Comparison of ENCODE assay signal across 26 cellular contexts in the genomic region with DNA sequence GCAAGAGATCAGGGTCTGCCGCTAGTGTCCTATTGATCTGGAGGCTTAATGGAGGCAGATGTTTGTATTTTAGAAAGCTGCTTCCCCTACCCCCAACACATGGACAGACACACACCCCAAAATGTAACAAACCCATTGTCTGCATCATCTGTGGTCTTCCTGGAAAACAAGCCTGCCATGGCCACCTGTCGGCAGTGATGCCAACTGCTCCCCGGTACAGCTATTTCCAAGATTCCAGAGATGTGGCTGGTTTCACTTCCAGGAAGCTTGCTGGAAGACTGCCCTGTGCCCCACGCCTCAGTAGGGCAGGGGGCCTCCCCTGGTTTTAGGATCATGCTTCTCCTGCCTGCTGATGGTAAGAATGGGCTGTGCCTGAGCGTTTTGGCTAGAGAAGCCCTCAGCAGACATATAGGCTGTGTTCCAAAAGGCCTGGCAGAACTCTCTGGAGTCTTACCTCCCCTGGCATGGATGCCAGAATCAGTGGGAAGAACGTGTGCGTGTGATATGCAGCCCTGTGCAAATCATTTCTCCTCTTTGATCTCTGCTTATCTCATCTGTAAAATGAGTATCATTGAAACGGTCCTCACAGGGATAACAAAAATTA.
A peak's percentile ranks its signal among the peaks of the same experiment; 100 is the strongest.
DNase-seq lines count a peak whose midpoint lies in the region; ATAC-seq and TF ChIP-seq lines count a peak whose summit lies in the region.
"Had no signal": no experiment of that assay in that cellular context is flagged by ENCODE, and none has a peak within 500 bp of the region (broad histone marks: within the 10 kb centered on the region; RNA-seq: fewer than 3 reads in every experiment).

No MANE protein-coding gene starts in this region.

- no peak overlapping the region for H3K4me3 Mint-ChIP-seq in progenitor cell of endocrine pancreas (ENCODE audit: low read depth)
- H3K4me3 Mint-ChIP-seq: activated CD4-positive, alpha-beta memory T cell treated with anti-CD3 and anti-CD28 coated beads, Interleukin-2, amount 10 ng/mL, durations not matched to agents 7 days and 5 days; CD8-positive, alpha-beta memory T cell; memory B cell; naive thymus-derived CD8-positive, alpha-beta T cell had no signal

- CTCF ChIA-PET in mammary epithelial cell (lab: Charles Lee; ENCODE audit: low non-redundant PET): no interaction called here

- H3K9me3 ChIP-seq in mammary epithelial cell (replicated peaks; ENCODE audit: insufficient read depth, low read length) (no peaks in the 10 kb centered on the region), hepatocyte (ENCODE audit: low read depth) (no peaks in the 10 kb centered on the region)
- H3K9me3 ChIP-seq: adrenal gland, ovary had no signal

- no peaks in the 10 kb centered on the region for H3K9me3 Mint-ChIP-seq in progenitor cell of endocrine pancreas (ENCODE audit: low read depth)
- H3K9me3 Mint-ChIP-seq in activated naive CD4-positive, alpha-beta T cell treated with anti-CD3 and anti-CD28 coated beads, Interleukin-2, amount 50 U/mL, for 72 hours: no peaks in the 10 kb centered on the region
- H3K9me3 Mint-ChIP-seq: activated CD4-positive, alpha-beta memory T cell treated with anti-CD3 and anti-CD28 coated beads, Interleukin-2, amount 10 ng/mL, durations not matched to agents 7 days and 5 days; CD8-positive, alpha-beta memory T cell; memory B cell; naive thymus-derived CD8-positive, alpha-beta T cell had no signal

- H2AFZ ChIP-seq in mammary epithelial cell (ENCODE audit: low read depth, low read length): no peak overlapping the region
- H2AFZ ChIP-seq in hepatocyte: peak overlapping the region; percentile 19

- H3K36me3 Mint-ChIP-seq in progenitor cell of endocrine pancreas (ENCODE audit: insufficient read depth): no peaks in the 10 kb centered on the region
- H3K36me3 Mint-ChIP-seq in activated naive CD4-positive, alpha-beta T cell treated with anti-CD3 and anti-CD28 coated beads, Interleukin-2, amount 50 U/mL, for 72 hours: no peaks in the 10 kb centered on the region
- H3K36me3 Mint-ChIP-seq: CD8-positive, alpha-beta memory T cell; memory B cell; naive thymus-derived CD8-positive, alpha-beta T cell had no signal

- H3K4me2 ChIP-seq in mammary epithelial cell (ENCODE audit: insufficient read depth, low read depth, low read length): no peak overlapping the region
- H3K4me2 ChIP-seq in hepatocyte: no peak overlapping the region

- H3K9ac ChIP-seq in mammary epithelial cell (ENCODE audit: insufficient read depth, low read length): no peak overlapping the region

- TF ChIP-seq CTCF in mammary epithelial cell (conservative IDR thresholded peaks at IDR 0.05 in 1 of 2, IDR thresholded peaks at IDR 0.05 in 1 of 2; ENCODE audit: extremely low read depth in 1 of 2, insufficient read depth in 1 of 2, low read depth in 1 of 2, low read length in 2 of 2) (peak; percentile 4 to 23), hepatocyte (IDR thresholded peaks at IDR 0.05; ENCODE audit: poor library complexity) (no peak), progenitor cell of endocrine pancreas (IDR thresholded peaks at IDR 0.05; ENCODE audit: unreplicated experiment) (no peak)

- H4K20me1 ChIP-seq in mammary epithelial cell (ENCODE audit: insufficient read depth, low read length): no peaks in the 10 kb centered on the region
- H4K20me1 ChIP-seq in hepatocyte (ENCODE audit: insufficient read depth, poor library complexity, severe bottlenecking): no peaks in the 10 kb centered on the region

- H3K27ac ChIP-seq in mammary epithelial cell (ENCODE audit: insufficient read depth, low read depth, low read length): no peak overlapping the region
- peak overlapping the region; percentile 75 for H3K27ac ChIP-seq in hepatocyte
- H3K27ac ChIP-seq: adrenal gland, ovary had no signal

- 32% methylated on average over 8 of the region's 8 CpGs for WGBS in mammary epithelial cell (ENCODE audit: low coverage, missing lambda C conversion rate)
- 87% methylated on average over 8 of the region's 8 CpGs for WGBS in hepatocyte (ENCODE audit: low lambda C conversion rate, missing lambda C conversion rate)

- no peak overlapping the region for H3K4me3 ChIP-seq in mammary epithelial cell (replicated peaks in 1 of 3; ENCODE audit: insufficient read depth in 1 of 3, low read depth in 2 of 3, low read length in 3 of 3)
- no peak overlapping the region for H3K4me3 ChIP-seq in hepatocyte
- H3K4me3 ChIP-seq: adrenal gland, GM12878, ovary had no signal

- no peak for ATAC-seq in activated naive CD4-positive, alpha-beta T cell treated with anti-CD3 and anti-CD28 coated beads, Interleukin-2, amount 50 U/mL, for 72 hours
- ATAC-seq: activated CD4-positive, CD25-positive, alpha-beta regulatory T cell treated with anti-CD3 and anti-CD28 coated beads, Interleukin-2, amount 50 U/mL, for 24 hours; GM12878; HCT116; naive thymus-derived CD8-positive, alpha-beta T cell had no signal

- dilution Hi-C loops in mammary epithelial cell (cut with HindIII; ENCODE audit: low sequenced_read_pairs): no loop called here

- no TSS peak for BruUV-seq in mammary epithelial cell (replicated peaks; lab: Mats Ljungman, UMichigan)

- H3K27me3 Mint-ChIP-seq in progenitor cell of endocrine pancreas: no peaks in the 10 kb centered on the region
- H3K27me3 Mint-ChIP-seq: activated CD4-positive, alpha-beta memory T cell treated with anti-CD3 and anti-CD28 coated beads, Interleukin-2, amount 10 ng/mL, durations not matched to agents 7 days and 5 days had no signal

- no peaks in the 10 kb centered on the region for H3K79me2 ChIP-seq in mammary epithelial cell (ENCODE audit: insufficient read depth, low read length)
- H3K79me2 ChIP-seq in hepatocyte: no peaks in the 10 kb centered on the region

- H3K36me3 ChIP-seq in mammary epithelial cell (ENCODE audit: insufficient read depth, low read length) (no peaks in the 10 kb centered on the region), hepatocyte (replicated peaks; ENCODE audit: insufficient read depth, low read depth) (no peaks in the 10 kb centered on the region)
- H3K36me3 ChIP-seq: adrenal gland, ovary had no signal

- no peaks in the 10 kb centered on the region for H3K4me1 ChIP-seq in mammary epithelial cell (ENCODE audit: insufficient read depth, low read length)
- H3K4me1 ChIP-seq in hepatocyte (ENCODE audit: insufficient read depth): peaks cover 15% of the 10 kb centered on the region

- peak overlapping the region; percentile 94 for H3K27ac Mint-ChIP-seq in progenitor cell of endocrine pancreas
- no peak overlapping the region for H3K27ac Mint-ChIP-seq in activated naive CD4-positive, alpha-beta T cell treated with anti-CD3 and anti-CD28 coated beads, Interleukin-2, amount 50 U/mL, for 72 hours
- H3K27ac Mint-ChIP-seq: activated CD4-positive, alpha-beta memory T cell treated with anti-CD3 and anti-CD28 coated beads, Interleukin-2, amount 10 ng/mL, durations not matched to agents 7 days and 5 days; CD8-positive, alpha-beta memory T cell; memory B cell; naive thymus-derived CD8-positive, alpha-beta T cell had no signal

- H3K27me3 ChIP-seq in mammary epithelial cell (ENCODE audit: insufficient read depth, low read length) (no peaks in the 10 kb centered on the region), hepatocyte (no peaks in the 10 kb centered on the region)
- H3K27me3 ChIP-seq: adrenal gland, ovary had no signal

- peaks cover 16% of the 10 kb centered on the region for H3K4me1 Mint-ChIP-seq in progenitor cell of endocrine pancreas (ENCODE audit: low read depth)
- H3K4me1 Mint-ChIP-seq: activated CD4-positive, alpha-beta memory T cell treated with anti-CD3 and anti-CD28 coated beads, Interleukin-2, amount 10 ng/mL, durations not matched to agents 7 days and 5 days; CD8-positive, alpha-beta memory T cell; memory B cell; naive thymus-derived CD8-positive, alpha-beta T cell had no signal

- peak; percentile 80 for DNase-seq in G401 (ENCODE audit: low spot score)
- DNase-seq in mammary epithelial cell: no peak
- no peak for DNase-seq in hepatocyte (ENCODE audit: low spot score)
- no peak for DNase-seq in progenitor cell of endocrine pancreas (ENCODE audit: low spot score, unreplicated experiment)
- no peak for DNase-seq in activated naive CD4-positive, alpha-beta T cell (lab: John Stamatoyannopoulos, UW)
- DNase-seq in activated naive CD4-positive, alpha-beta T cell treated with anti-CD3 and anti-CD28 coated beads, Interleukin-2, amount 50 U/mL, for 72 hours (ENCODE audit: low spot score in 2 of 2): no peak
- DNase-seq in stimulated activated CD4-positive, alpha-beta T cell treated with anti-CD3 and anti-CD28 coated beads, Interleukin-4, amount 100 ng/mL, for 1 hour: no peak
- DNase-seq in amygdala (lab: John Stamatoyannopoulos, UW): no peak
- DNase-seq: activated CD4-positive, alpha-beta memory T cell treated with anti-CD3 and anti-CD28 coated beads, Interleukin-2, amount 10 ng/mL, durations not matched to agents 7 days and 5 days; activated gamma-delta T cell; activated T-cell treated with anti-CD3 and anti-CD28 coated beads for 4 hours; adrenal gland; CD8-positive, alpha-beta memory T cell; DMS79; Karpas-422; naive thymus-derived CD8-positive, alpha-beta T cell; NCI-H1105; NCI-H2081 treated with DMSO at 0.1 percent for 48 hours; NCI-H82; OCI-M1; ovary; SHP77 had no signal

- intact Hi-C loops in mammary epithelial cell (cut with micrococcal nuclease): no loop called here

- in situ Hi-C loops in G401 (cut with HindIII; ENCODE audit: low sequenced_read_pairs) (no loop called here), mammary epithelial cell (cut with MboI; ENCODE audit: low sequenced_read_pairs in 2 of 2) (no loop called here)

- H3K9me2 ChIP-seq in hepatocyte (replicated peaks; ENCODE audit: insufficient read depth): no peaks in the 10 kb centered on the region

Comparison
In these comparisons a context has a peak if more than half of its experiments do, and no peak if none do; other contexts are left out.
1. CTCF ChIP-seq: peak in mammary epithelial cell (2 of 2); none in hepatocyte (single experiment) and progenitor cell of endocrine pancreas (single experiment).